9 cellular contexts compared by ENCODE assay signal in genomic region chr3:151278223-151278622, GRCh38. TPM values are rescaled to one million over a fixed set of nuclear protein-coding genes. Genes with fewer than 3 reads are reported as not detected.
A peak's percentile ranks its signal among the peaks of the same experiment; 100 is the strongest.
DNase-seq lines count a peak whose midpoint lies in the region; ATAC-seq, FAIRE-seq and TF ChIP-seq lines count a peak whose summit lies in the region.
"Had no signal": no experiment of that assay in that cellular context is flagged by ENCODE, and none has a peak within 500 bp of the region (broad histone marks: within the 10 kb centered on the region; RNA-seq: fewer than 3 reads in every experiment).

P2RY14 (minus strand) TSS chr3:151278542; CDS start chr3:151214316, 64,226 bp downstream.

- H3K9ac ChIP-seq in OCI-LY1 (ENCODE audit: low read length) (peak within 1 kb of the TSS; percentile 8; the same call in 1 of the 2 replicates), duodenal mucosa (ENCODE audit: low read depth in 1 of 2, low read length in 2 of 2) (peak within 1 kb of the TSS in 1 of 2 donors; percentile 5), skeletal muscle tissue (ENCODE audit: low read depth in 1 of 3, low read length in 3 of 3) (no peak within 1 kb of the TSS)

- no peaks in the 10 kb centered on the region for H4K20me1 ChIP-seq in OCI-LY1 (ENCODE audit: insufficient read depth, low read length)

- H3K4me1 ChIP-seq in OCI-LY1 (ENCODE audit: insufficient read depth, low read length, severe bottlenecking) (peaks cover 58% of the 10 kb centered on the region), duodenal mucosa (ENCODE audit: control insufficient read depth in 1 of 2, insufficient read depth in 2 of 2, low read length in 2 of 2) (peaks cover 0 to 8% of the 10 kb centered on the region in 2 donors), skeletal muscle tissue (ENCODE audit: control insufficient read depth in 3 of 3, insufficient read depth in 3 of 3, low read length in 3 of 3) (no peaks in the 10 kb centered on the region)

- H3K4me3 ChIP-seq in OCI-LY1 (ENCODE audit: low read depth, low read length, poor library complexity, severe bottlenecking) (no peak within 1 kb of the TSS), duodenal mucosa (ENCODE audit: low read depth in 1 of 2, low read length in 2 of 2) (peak within 1 kb of the TSS; percentile 29 to 30), skeletal muscle tissue (ENCODE audit: low read length in 3 of 3) (no peak within 1 kb of the TSS)

- no peaks in the 10 kb centered on the region for H3K9me2 ChIP-seq in OCI-LY1 (ENCODE audit: low read depth, low read length)

- no peak for DNase-seq in GM19239 (ENCODE audit: insufficient read length, low spot score)
- DNase-seq in NCI-H1048 (lab: John Stamatoyannopoulos, UW): no peak
- DNase-seq in inferior parietal cortex (ENCODE audit: extremely low spot score): no peak
- DNase-seq: NCI-H1694 treated with DMSO at 0.1 percent for 48 hours had no signal

- no peak within 1 kb of the TSS for H2AFZ ChIP-seq in OCI-LY1 (ENCODE audit: low read length)

- peak; percentile 42 for FAIRE-seq in GM19239 (lab: Jason Lieb, UNC)
- FAIRE-seq: frontal cortex had no signal

- H3K9me3 ChIP-seq in OCI-LY1 (ENCODE audit: low read length): no peaks in the 10 kb centered on the region
- H3K9me3 ChIP-seq in duodenal mucosa (ENCODE audit: control insufficient read depth in 1 of 2, low read length in 2 of 2): no peaks in the 10 kb centered on the region
- H3K9me3 ChIP-seq in skeletal muscle tissue (ENCODE audit: control insufficient read depth in 3 of 3, low read length in 3 of 3): no peaks in the 10 kb centered on the region

- no peaks in the 10 kb centered on the region for H3K79me2 ChIP-seq in OCI-LY1 (ENCODE audit: insufficient read depth, low read length)

- ATAC-seq in HG02884 (IDR thresholded peaks at IDR 0.05; ENCODE audit: unreplicated experiment): no peak

- no peaks in the 10 kb centered on the region for H3K27me3 ChIP-seq in OCI-LY1 (ENCODE audit: insufficient read depth, low read length)
- no peaks in the 10 kb centered on the region for H3K27me3 ChIP-seq in duodenal mucosa (ENCODE audit: control insufficient read depth in 1 of 2, insufficient read depth in 2 of 2, low read length in 2 of 2)
- H3K27me3 ChIP-seq in skeletal muscle tissue (ENCODE audit: control insufficient read depth in 3 of 3, insufficient read depth in 3 of 3, low read length in 3 of 3): no peaks in the 10 kb centered on the region

- no peaks in the 10 kb centered on the region for H3K36me3 ChIP-seq in OCI-LY1 (ENCODE audit: insufficient read depth, low read length)
- H3K36me3 ChIP-seq in duodenal mucosa (ENCODE audit: control insufficient read depth in 1 of 2, insufficient read depth in 2 of 2, low read length in 2 of 2): no peaks in the 10 kb centered on the region
- H3K36me3 ChIP-seq in skeletal muscle tissue (ENCODE audit: control insufficient read depth in 3 of 3, insufficient read depth in 3 of 3, low read length in 3 of 3): no peaks in the 10 kb centered on the region

- H3F3A ChIP-seq in OCI-LY1 (ENCODE audit: insufficient read depth, low read length): no peaks in the 10 kb centered on the region

- TF ChIP-seq CTCF in OCI-LY1 (IDR thresholded peaks at IDR 0.05; ENCODE audit: low read length): peak; percentile 16; the same call in 1 of the 2 replicates

- peak within 1 kb of the TSS; percentile 33; the same call in 1 of the 2 replicates for H3K4me2 ChIP-seq in OCI-LY1 (ENCODE audit: low read length)

- H3K27ac ChIP-seq in OCI-LY1 (ENCODE audit: low read depth, low read length, poor library complexity, severe bottlenecking) (peak within 1 kb of the TSS; percentile 66), duodenal mucosa (ENCODE audit: low read depth, low read length) (peak within 1 kb of the TSS; percentile 30), skeletal muscle tissue (ENCODE audit: low read depth, low read length) (peak within 1 kb of the TSS; percentile 21)

RNA-seq across cellular contexts. Expression of gene P2RY14, which starts in this region (rescaled TPM):
- total RNA-seq in skeletal muscle tissue: 1.6 TPM

Comparison
In these comparisons a context has a peak if more than half of its experiments do, and no peak if none do; other contexts are left out.
1. H3K4me3 ChIP-seq: peak in duodenal mucosa (2 of 2); none in OCI-LY1 (single experiment) and skeletal muscle tissue (0 of 3).
2. Peak in every context shown above with its lines, with median percentiles within 50 percentile points of each other: H3K27ac ChIP-seq.